In genomic region chr1:12582649-12583048, GRCh38 we compare ENCODE assay signal across 28 cellular contexts.
"Had no signal": no experiment of that assay in that cellular context is flagged by ENCODE, and none has a peak within 500 bp of the region (broad histone marks: within the 10 kb centered on the region; RNA-seq: fewer than 3 reads in every experiment).

No MANE protein-coding gene starts in this region.

- H3K27me3 Mint-ChIP-seq: activated CD4-positive, alpha-beta memory T cell treated with anti-CD3 and anti-CD28 coated beads for 36 hours; activated T-helper 17 cell treated with anti-CD3 and anti-CD28 coated beads, Interleukin-2, amount 50 U/mL, for 72 hours had no signal

- H3K9me3 ChIP-seq: adrenal gland, body of pancreas, esophagus muscularis mucosa, left lung, spleen, thoracic aorta had no signal

- DNase-seq: activated CD4-positive, alpha-beta memory T cell treated with anti-CD3 and anti-CD28 coated beads for 36 hours; activated CD4-positive, alpha-beta T cell treated with anti-CD3 and anti-CD28 coated beads for 48 hours; activated CD8-positive, alpha-beta memory T cell treated with anti-CD3 and anti-CD28 coated beads, Interleukin-2, amount 50 U/mL, for 4 hours; activated gamma-delta T cell treated with Interleukin-2 at 50 U/mL for 16 hours; activated T-cell treated with anti-CD3 and anti-CD28 coated beads, Interleukin-2, amount 50 U/mL, for 1 hour; adrenal gland; aorta; body of pancreas; dermis blood vessel endothelial cell; effector CD4-positive, alpha-beta T cell; foreskin keratinocyte; left lung; occipital lobe; spleen; stimulated activated naive CD8-positive, alpha-beta T cell treated with anti-CD3 and anti-CD28 coated beads, Interleukin-15, Interleukin-2, amounts not matched to agents 100 U/mL and 50 U/mL, for 24 hours; SW 1271; T1000; trophoblast cell; WERI-Rb-1 had no signal

- H3K9ac ChIP-seq: parathyroid adenoma had no signal

- H3K27ac Mint-ChIP-seq: activated CD4-positive, alpha-beta memory T cell treated with anti-CD3 and anti-CD28 coated beads for 36 hours; activated T-helper 17 cell treated with anti-CD3 and anti-CD28 coated beads, Interleukin-2, amount 50 U/mL, for 72 hours; T-helper 1 cell treated with Interleukin-12 subunit alpha and Interleukin-12 subunit beta and Interleukin-4 antibody, amounts not matched to agents 30 μg/mL and 1 μg/mL, for 36 hours had no signal

- H3K4me3 ChIP-seq: adrenal gland, body of pancreas, esophagus muscularis mucosa, left lung, lung, spleen, thoracic aorta had no signal

- H3K9me3 Mint-ChIP-seq: activated CD4-positive, alpha-beta memory T cell treated with anti-CD3 and anti-CD28 coated beads for 36 hours; activated naive CD4-positive, alpha-beta T cell treated with anti-CD3 and anti-CD28 coated beads, Interleukin-2, amount 50 U/mL, for 72 hours; activated T-helper 17 cell treated with anti-CD3 and anti-CD28 coated beads, Interleukin-2, amount 50 U/mL, for 72 hours; T-helper 1 cell treated with Interleukin-12 subunit alpha and Interleukin-12 subunit beta and Interleukin-4 antibody, amounts not matched to agents 30 μg/mL and 1 μg/mL, for 36 hours had no signal

- H3K4me3 Mint-ChIP-seq: activated CD4-positive, alpha-beta memory T cell treated with anti-CD3 and anti-CD28 coated beads for 36 hours; activated T-helper 17 cell treated with anti-CD3 and anti-CD28 coated beads, Interleukin-2, amount 50 U/mL, for 72 hours; T-helper 1 cell treated with Interleukin-12 subunit alpha and Interleukin-12 subunit beta and Interleukin-4 antibody, amounts not matched to agents 30 μg/mL and 1 μg/mL, for 36 hours had no signal

- ATAC-seq: activated CD4-positive, CD25-positive, alpha-beta regulatory T cell treated with anti-CD3 and anti-CD28 coated beads, Interleukin-2, amount 50 U/mL, for 24 hours; activated naive CD4-positive, alpha-beta T cell treated with anti-CD3 and anti-CD28 coated beads, Interleukin-2, amount 50 U/mL, for 72 hours; activated T-helper 17 cell treated with anti-CD3 and anti-CD28 coated beads, Interleukin-2, amount 50 U/mL, for 72 hours; body of pancreas; foreskin keratinocyte; left lung; right cardiac atrium; stimulated activated naive CD8-positive, alpha-beta T cell treated with anti-CD3 and anti-CD28 coated beads, Interleukin-15, Interleukin-2, amounts not matched to agents 100 U/mL and 50 U/mL, for 24 hours had no signal

- H3K27ac ChIP-seq: adrenal gland, body of pancreas, foreskin keratinocyte, left lung, parathyroid adenoma, spleen, thoracic aorta, WERI-Rb-1 had no signal

- H3K27me3 ChIP-seq: adrenal gland, body of pancreas, esophagus muscularis mucosa, foreskin keratinocyte, left lung, spleen had no signal

- H3K36me3 ChIP-seq: WERI-Rb-1 had no signal

- H3K4me1 ChIP-seq: adrenal gland, body of pancreas, foreskin keratinocyte, left lung, parathyroid adenoma, spleen had no signal
